ENCODE assay signal across 26 cellular contexts in genomic region chr17:73609688-73610210, GRCh38. TPM values are rescaled to one million over a fixed set of nuclear protein-coding genes. Genes with fewer than 3 reads are reported as not detected.
DNase-seq lines count a peak whose midpoint lies in the region; ATAC-seq, FAIRE-seq and TF ChIP-seq lines count a peak whose summit lies in the region.
"Had no signal": no experiment of that assay in that cellular context is flagged by ENCODE, and none has a peak within 500 bp of the region (broad histone marks: within the 10 kb centered on the region; RNA-seq: fewer than 3 reads in every experiment).

No MANE protein-coding gene starts in this region.

- H3K4me3 ChIP-seq in BLaER1 (peak overlapping the region; percentile 14; the same call in 1 of the 2 replicates), bronchial epithelial cell (ENCODE audit: low read depth, low read length) (no peak overlapping the region), neuronal stem cell (ENCODE audit: low read length in 2 of 2) (no peak overlapping the region)
- H3K4me3 ChIP-seq: GM23248 had no signal

- POLR2A ChIA-PET in WTC11 (lab: Charles Lee) = no interaction called here

- WGBS in neuronal stem cell (ENCODE audit: extremely low coverage in 2 of 2, insufficient read length in 2 of 2, insufficient replicate concordance in 1 of 2), 2 donors = no CpG with 5 or more reads among the region's 8 CpGs

- H3K4me2 ChIP-seq in BLaER1 = peak overlapping the region; percentile 91
- H3K4me2 ChIP-seq in neuronal stem cell (ENCODE audit: insufficient read depth, low read length, poor library complexity, severe bottlenecking) = no peak overlapping the region
- H3K4me2 ChIP-seq: SK-N-SH had no signal

- H3K27ac Mint-ChIP-seq in endothelial cell (ENCODE audit: unreplicated experiment) = no peak overlapping the region
- no peak overlapping the region for H3K27ac Mint-ChIP-seq in WTC11
- H3K27ac Mint-ChIP-seq: HFFc6 had no signal

- H3K4me1 Mint-ChIP-seq in endothelial cell (ENCODE audit: unreplicated experiment) = no peaks in the 10 kb centered on the region
- H3K4me1 Mint-ChIP-seq in WTC11 = peaks cover 26% of the 10 kb centered on the region

- no peaks in the 10 kb centered on the region for H3K27me3 Mint-ChIP-seq in endothelial cell (ENCODE audit: unreplicated experiment)
- no peaks in the 10 kb centered on the region for H3K27me3 Mint-ChIP-seq in WTC11 (ENCODE audit: low read depth)

- TF ChIP-seq CTCF in bronchial epithelial cell (IDR thresholded peaks at IDR 0.05; ENCODE audit: insufficient read depth, low read length, severe bottlenecking) = no peak
- TF ChIP-seq CTCF in endothelial cell (IDR thresholded peaks at IDR 0.05; ENCODE audit: unreplicated experiment) = no peak
- TF ChIP-seq CTCF in WTC11 (IDR thresholded peaks at IDR 0.05) = no peak

- H2BK12ac ChIP-seq in neuronal stem cell (ENCODE audit: low read length) = no peak overlapping the region

- H3K9ac ChIP-seq in BLaER1 (0 out of 2 replicates have a peak overlapping the region, but pooled peaks have one; percentile 21), neuronal stem cell (ENCODE audit: low read depth, low read length, poor library complexity) (no peak overlapping the region)
- H3K9ac ChIP-seq: GM23248, SK-N-SH had no signal

- H3K14ac ChIP-seq in neuronal stem cell (ENCODE audit: low read length) = no peak overlapping the region

- peak overlapping the region; percentile 7 for H2BK5ac ChIP-seq in neuronal stem cell (ENCODE audit: low read length)

- no peak overlapping the region for H2BK120ac ChIP-seq in neuronal stem cell (ENCODE audit: low read depth, low read length)

- H2AK5ac ChIP-seq in neuronal stem cell (ENCODE audit: low read depth, low read length) = peak overlapping the region; percentile 100

- H4K20me1 ChIP-seq in BLaER1 = no peaks in the 10 kb centered on the region

- 0 out of 2 replicates have a peak, but pooled peaks cover 2% of the 10 kb centered on the region for H3K9me3 ChIP-seq in BLaER1
- peaks cover 0 to 14% of the 10 kb centered on the region in 2 donors for H3K9me3 ChIP-seq in neuronal stem cell (replicated peaks in 1 of 2; ENCODE audit: control insufficient read depth in 2 of 2, insufficient read depth in 1 of 2, low read depth in 1 of 2, low read length in 2 of 2)
- H3K9me3 ChIP-seq: SK-N-SH had no signal

- H3K9me3 Mint-ChIP-seq in endothelial cell (ENCODE audit: unreplicated experiment) = no peaks in the 10 kb centered on the region
- no peaks in the 10 kb centered on the region for H3K9me3 Mint-ChIP-seq in WTC11
- H3K9me3 Mint-ChIP-seq: H9 had no signal

- CTCF ChIA-PET in WTC11 (lab: Charles Lee) = no interaction called here

- DNase-seq in NCI-H146 (lab: John Stamatoyannopoulos, UW) = peak; percentile 14
- no peak for DNase-seq in NCI-H146 treated with DMSO at 0.1 percent for 48 hours (lab: John Stamatoyannopoulos, UW; ENCODE audit: unreplicated experiment)
- no peak for DNase-seq in bronchial epithelial cell (ENCODE audit: low read depth)
- no peak for DNase-seq in neuronal stem cell (ENCODE audit: low spot score)
- no peak for DNase-seq in endothelial cell (ENCODE audit: low spot score)
- DNase-seq in WTC11 (ENCODE audit: low spot score) = no peak
- DNase-seq: DMS153, DND-41, GM23248, HFFc6, Kasumi-1, NCI-H1092 treated with DMSO at 0.1 percent for 48 hours, NCI-H1436, NCI-H1930, NCI-H510A, NCI-H69, SIG-M5, SK-N-SH had no signal

- H4K91ac ChIP-seq in neuronal stem cell (ENCODE audit: low read depth, low read length, poor library complexity) = no peak overlapping the region

- H4K8ac ChIP-seq in neuronal stem cell (ENCODE audit: low read depth, low read length) = no peak overlapping the region

- peaks cover 28% of the 10 kb centered on the region for H3K79me1 ChIP-seq in neuronal stem cell (ENCODE audit: low read depth, low read length)

- H3K36me3 Mint-ChIP-seq in endothelial cell (ENCODE audit: low read depth, unreplicated experiment) = no peaks in the 10 kb centered on the region
- no peaks in the 10 kb centered on the region for H3K36me3 Mint-ChIP-seq in WTC11

- H3K4me1 ChIP-seq in BLaER1 (peaks cover 97% of the 10 kb centered on the region), neuronal stem cell (ENCODE audit: control insufficient read depth in 2 of 2, insufficient read depth in 1 of 2, low read depth in 1 of 2, low read length in 2 of 2) (peaks cover 39 to 49% of the 10 kb centered on the region in 2 donors)

- peak overlapping the region; percentile 91 for H3K27ac ChIP-seq in BLaER1
- H3K27ac ChIP-seq in neuronal stem cell (replicated peaks; ENCODE audit: low read length) = no peak overlapping the region
- H3K27ac ChIP-seq: 22Rv1, GM23248 had no signal

- H3K18ac ChIP-seq in neuronal stem cell (ENCODE audit: low read length) = peak overlapping the region; percentile 66

- ATAC-seq in GM19455 (IDR thresholded peaks at IDR 0.05; ENCODE audit: unreplicated experiment) (no peak), WTC11 (no peak)
- ATAC-seq: HepG2, Panc1 had no signal

- H3K27me3 ChIP-seq in BLaER1 (no peaks in the 10 kb centered on the region), bronchial epithelial cell (ENCODE audit: control insufficient read depth, insufficient read depth, low read length) (no peaks in the 10 kb centered on the region), neuronal stem cell (ENCODE audit: control insufficient read depth in 3 of 3, insufficient read depth in 3 of 3, low read depth in 1 of 3, low read length in 3 of 3) (no peaks in the 10 kb centered on the region)

- H2BK15ac ChIP-seq in neuronal stem cell (ENCODE audit: low read length) = peak overlapping the region; percentile 99

- peak; percentile 32 for FAIRE-seq in bronchial epithelial cell (lab: Jason Lieb, UNC)
- FAIRE-seq: GM18507, HepG2 had no signal

- no peak overlapping the region for H3K23ac ChIP-seq in neuronal stem cell (ENCODE audit: low read depth, low read length, poor library complexity)

- no peak overlapping the region for H2AFZ ChIP-seq in neuronal stem cell (ENCODE audit: low read length)
- H2AFZ ChIP-seq: GM23248 had no signal

- H3K4ac ChIP-seq in neuronal stem cell (ENCODE audit: low read length) = no peak overlapping the region

- no peak overlapping the region for H3K4me3 Mint-ChIP-seq in endothelial cell (ENCODE audit: unreplicated experiment)
- H3K4me3 Mint-ChIP-seq in WTC11 = no peak overlapping the region
- H3K4me3 Mint-ChIP-seq: B cell, H9, HFFc6 had no signal

- H3K36me3 ChIP-seq in BLaER1 (no peaks in the 10 kb centered on the region), bronchial epithelial cell (ENCODE audit: control insufficient read depth, insufficient read depth, low read length) (no peaks in the 10 kb centered on the region), neuronal stem cell (replicated peaks in 1 of 2; ENCODE audit: control insufficient read depth in 2 of 2, insufficient read depth in 2 of 2, low read length in 2 of 2) (peaks cover 6% of the 10 kb centered on the region in 2 donors)

TF ChIP-seq in WTC11, 78 proteins besides CTCF, POLR2A, EP300 and RAD21:
- TF ChIP-seq JUN (CRISPR knock-in tag; IDR thresholded peaks at IDR 0.05) (no peak), ETV6 (CRISPR knock-in tag; IDR thresholded peaks at IDR 0.05) (no peak)

RNA-seq across cellular contexts. Expression of gene SDK2, which starts 34.5 kb away (rescaled TPM):
- 2.1 and 5.5 TPM in 2 replicates for total RNA-seq in bronchial epithelial cell
- 31.6 TPM for polyA plus RNA-seq in neuronal stem cell (2013, experiment 1 of 2)
- 34.6 TPM for polyA plus RNA-seq in neuronal stem cell (2013, experiment 2 of 2)
- total RNA-seq in endothelial cell (ENCODE audit: unreplicated experiment) = 2.4 TPM
- 13.5 to 14.8 TPM (median 14.3 TPM) in 3 replicates for total RNA-seq in WTC11 (2021)
- total RNA-seq: HepG2 had no signal
- polyA plus RNA-seq: HepG2 had no signal
